In the genomic region with DNA sequence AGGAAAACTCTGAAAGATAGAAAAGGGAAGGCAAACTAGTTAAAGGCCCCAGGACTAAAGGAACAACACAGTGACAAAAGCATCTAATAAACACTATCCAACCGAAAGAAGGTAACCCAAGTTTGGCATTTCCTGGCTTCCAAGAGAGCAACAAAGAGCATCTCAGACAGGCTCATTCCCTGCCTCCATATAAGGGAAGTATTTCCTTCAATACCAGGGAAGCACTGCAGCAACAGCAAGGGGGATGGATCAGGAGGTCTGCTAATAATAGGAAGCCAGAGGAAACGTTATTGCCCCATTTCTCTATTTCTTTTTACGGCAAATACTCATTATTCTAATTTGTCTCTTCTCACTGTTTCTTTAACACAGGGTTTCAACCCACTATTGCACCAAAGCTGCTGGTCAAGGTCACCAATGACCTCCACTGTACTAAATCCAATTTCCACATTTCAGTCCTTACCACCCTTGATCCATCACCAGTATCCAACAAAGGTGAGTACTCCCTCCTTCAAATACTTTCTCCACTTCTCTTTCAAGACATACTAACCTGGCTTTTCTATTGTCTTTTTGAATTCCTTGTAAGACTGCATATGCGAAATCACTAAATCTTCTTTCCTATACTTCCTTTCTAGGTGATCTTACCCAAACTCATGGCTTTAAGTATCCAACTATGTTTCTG, we compare ENCODE assay signal across 12 cellular contexts.
DNase-seq lines count a peak whose midpoint lies in the region; ATAC-seq, FAIRE-seq and TF ChIP-seq lines count a peak whose summit lies in the region.
"Had no signal": no experiment of that assay in that cellular context is flagged by ENCODE, and none has a peak within 500 bp of the region (broad histone marks: within the 10 kb centered on the region; RNA-seq: fewer than 3 reads in every experiment).

No MANE protein-coding gene starts in this region.

- H3K9me3 Mint-ChIP-seq in neural crest cell, result no peaks in the 10 kb centered on the region
- H3K9me3 Mint-ChIP-seq in CD14-positive monocyte, result no peaks in the 10 kb centered on the region

- TF ChIP-seq EP300 in esophagus muscularis mucosa (IDR thresholded peaks at IDR 0.05), result no peak

- H3K27me3 Mint-ChIP-seq in neural crest cell (ENCODE audit: low read depth), result no peaks in the 10 kb centered on the region
- H3K27me3 Mint-ChIP-seq in CD14-positive monocyte (ENCODE audit: low read depth in 3 of 3), result no peaks in the 10 kb centered on the region

- H3K27ac Mint-ChIP-seq in neural crest cell (ENCODE audit: unreplicated experiment), result peak overlapping the region; percentile 76
- H3K27ac Mint-ChIP-seq in CD14-positive monocyte, result peak overlapping the region in 2 of 7 donors; percentile 10 to 72

- H3K27ac ChIP-seq in esophagus muscularis mucosa (replicated peaks in 1 of 4), result peak overlapping the region; percentile 19 to 55 (median 36)
- H3K27ac ChIP-seq: ascending aorta, epithelial cell of prostate, suprapubic skin had no signal

- peak overlapping the region; percentile 53 for H3K4me3 Mint-ChIP-seq in neural crest cell
- H3K4me3 Mint-ChIP-seq in CD14-positive monocyte, result no peak overlapping the region

- H3K36me3 Mint-ChIP-seq in neural crest cell (ENCODE audit: low read depth), result no peaks in the 10 kb centered on the region
- peaks cover 0 to 5% of the 10 kb centered on the region in 2 donors for H3K36me3 Mint-ChIP-seq in CD14-positive monocyte

- intact Hi-C loops in esophagus muscularis mucosa (cut with DNase I) (no loop called here), CD14-positive monocyte (cut with micrococcal nuclease) (no loop called here)

- no peak for TF ChIP-seq POLR2A in esophagus muscularis mucosa (IDR thresholded peaks at IDR 0.05; ENCODE audit: low read depth)

- H3K27me3 ChIP-seq in esophagus muscularis mucosa, result no peaks in the 10 kb centered on the region
- H3K27me3 ChIP-seq: ascending aorta, suprapubic skin had no signal

- H3K4me1 ChIP-seq in esophagus muscularis mucosa, result peaks cover 47 to 90% (median 86%) of the 10 kb centered on the region in 4 donors

- H3K4me3 ChIP-seq in esophagus muscularis mucosa, result no peak overlapping the region
- H3K4me3 ChIP-seq: ascending aorta, suprapubic skin had no signal

- no peaks in the 10 kb centered on the region for H3K9me3 ChIP-seq in esophagus muscularis mucosa
- H3K9me3 ChIP-seq: ascending aorta, suprapubic skin had no signal

- peaks cover 66% of the 10 kb centered on the region for H3K4me1 Mint-ChIP-seq in neural crest cell
- H3K4me1 Mint-ChIP-seq in CD14-positive monocyte, result peaks cover 60% of the 10 kb centered on the region

- DNase-seq in D721Med (ENCODE audit: insufficient read length, low spot score) (no peak), M059J (ENCODE audit: low read depth) (peak; percentile 12), esophagus muscularis mucosa (ENCODE audit: extremely low spot score) (no peak), neural crest cell (ENCODE audit: low read depth, low spot score) (no peak), CD14-positive monocyte (ENCODE audit: low spot score) (no peak), T-helper 9 cell (no peak)
- DNase-seq in activated CD4-positive, alpha-beta T cell treated with anti-CD3 and anti-CD28 coated beads, Interleukin-2, amount 50 U/mL, for 48 hours, result no peak
- DNase-seq: DMS153 had no signal

- TF ChIP-seq CTCF in D721Med (IDR thresholded peaks at IDR 0.05; ENCODE audit: insufficient read depth, missing control alignments) (no peak), esophagus muscularis mucosa (IDR thresholded peaks at IDR 0.05) (no peak), neural crest cell (conservative IDR thresholded peaks at IDR 0.05) (no peak), CD14-positive monocyte (IDR thresholded peaks at IDR 0.05) (no peak)

- FAIRE-seq in D721Med (lab: Jason Lieb, UNC), result peak; percentile 77

- ATAC-seq in GM19452 (IDR thresholded peaks at IDR 0.05; ENCODE audit: unreplicated experiment), result no peak

- no peaks in the 10 kb centered on the region for H3K36me3 ChIP-seq in esophagus muscularis mucosa
- H3K36me3 ChIP-seq: ascending aorta, suprapubic skin had no signal

- WGBS in esophagus muscularis mucosa, result 45% methylated on average over 4 of the region's 4 CpGs
